Comparison of ENCODE assay signal across 9 cellular contexts in the genomic region with DNA sequence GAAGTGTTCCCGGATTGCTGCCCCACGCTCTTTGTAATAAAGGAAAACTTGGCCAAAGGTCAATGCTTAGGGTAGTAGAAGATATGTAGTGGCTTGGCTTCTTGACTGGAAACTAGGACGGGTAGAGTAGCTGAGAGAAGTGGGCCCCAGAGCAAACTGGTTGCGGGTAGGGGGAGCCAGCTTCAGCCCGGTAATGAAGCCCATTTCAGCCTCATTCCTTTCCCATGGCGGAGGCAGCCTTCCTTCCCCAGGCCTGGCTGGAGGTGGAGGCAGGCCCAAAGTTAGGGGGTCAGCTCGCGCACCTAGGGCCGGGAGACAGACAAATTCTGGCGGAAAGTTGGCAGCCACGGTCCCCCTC. TPM values are rescaled to one million over a fixed set of nuclear protein-coding genes. Genes with fewer than 3 reads are reported as not detected.
A peak's percentile ranks its signal among the peaks of the same experiment; 100 is the strongest.
DNase-seq lines count a peak whose midpoint lies in the region; ATAC-seq and TF ChIP-seq lines count a peak whose summit lies in the region.
"Had no signal": no experiment of that assay in that cellular context is flagged by ENCODE, and none has a peak within 500 bp of the region (broad histone marks: within the 10 kb centered on the region; RNA-seq: fewer than 3 reads in every experiment).

No MANE protein-coding gene starts in this region.

- H3K9me3 Mint-ChIP-seq in T-helper 2 cell treated with Interferon-gamma antibody and Interleukin-4, amounts not matched to agents 5 μg/mL and 100 μg/mL, for 36 hours, result no peaks in the 10 kb centered on the region
- no peaks in the 10 kb centered on the region for H3K9me3 Mint-ChIP-seq in neural crest cell
- H3K9me3 Mint-ChIP-seq: activated naive CD4-positive, alpha-beta T cell treated with anti-CD3 and anti-CD28 coated beads, Interleukin-2, amount 50 U/mL, for 72 hours had no signal

- no peak overlapping the region for H3K27ac ChIP-seq in SK-N-MC

- ATAC-seq in HG02981 (IDR thresholded peaks at IDR 0.05; ENCODE audit: unreplicated experiment), result no peak

- no peaks in the 10 kb centered on the region for H3K36me3 ChIP-seq in SK-N-MC (ENCODE audit: insufficient read depth, low read length)

- peaks cover 5% of the 10 kb centered on the region for H3K36me3 Mint-ChIP-seq in T-helper 2 cell treated with Interferon-gamma antibody and Interleukin-4, amounts not matched to agents 5 μg/mL and 100 μg/mL, for 36 hours (ENCODE audit: low read depth)
- no peaks in the 10 kb centered on the region for H3K36me3 Mint-ChIP-seq in neural crest cell (ENCODE audit: low read depth)

- H3K9ac ChIP-seq in SK-N-MC (ENCODE audit: insufficient read length), result peak overlapping the region; percentile 79

- no peak for TF ChIP-seq CTCF in neural crest cell (conservative IDR thresholded peaks at IDR 0.05)

- H3K9me3 ChIP-seq in SK-N-MC (ENCODE audit: low read depth, low read length), result no peaks in the 10 kb centered on the region

- peak overlapping the region; percentile 93 for H3K4me3 ChIP-seq in SK-N-MC

- peaks cover 6% of the 10 kb centered on the region for H3K4me1 Mint-ChIP-seq in T-helper 2 cell treated with Interferon-gamma antibody and Interleukin-4, amounts not matched to agents 5 μg/mL and 100 μg/mL, for 36 hours (ENCODE audit: low read depth)
- H3K4me1 Mint-ChIP-seq in neural crest cell, result peaks cover 18% of the 10 kb centered on the region

- peaks cover 31% of the 10 kb centered on the region for H3K27me3 Mint-ChIP-seq in T-helper 2 cell treated with Interferon-gamma antibody and Interleukin-4, amounts not matched to agents 5 μg/mL and 100 μg/mL, for 36 hours (ENCODE audit: low read depth)
- no peaks in the 10 kb centered on the region for H3K27me3 Mint-ChIP-seq in neural crest cell (ENCODE audit: low read depth)

- no peak overlapping the region for H3K27ac Mint-ChIP-seq in T-helper 2 cell treated with Interferon-gamma antibody and Interleukin-4, amounts not matched to agents 5 μg/mL and 100 μg/mL, for 36 hours
- H3K27ac Mint-ChIP-seq in neural crest cell (ENCODE audit: unreplicated experiment), result peak overlapping the region; percentile 77

- H3K4me3 Mint-ChIP-seq in T-helper 2 cell treated with Interferon-gamma antibody and Interleukin-4, amounts not matched to agents 5 μg/mL and 100 μg/mL, for 36 hours, result peak overlapping the region; percentile 60
- peak overlapping the region; percentile 93 for H3K4me3 Mint-ChIP-seq in neural crest cell

- DNase-seq in T-helper 2 cell treated with Interferon-gamma antibody and Interleukin-4, amounts not matched to agents 5 μg/mL and 100 μg/mL, for 36 hours (ENCODE audit: low spot score), result no peak
- DNase-seq in T-helper 2 cell (no peak), SK-N-MC (ENCODE audit: low read depth, low spot score) (no peak), fibroblast of peridontal ligament (ENCODE audit: extremely low read depth) (peak; percentile 89), neural crest cell (ENCODE audit: low read depth, low spot score) (no peak), RKO (ENCODE audit: low spot score) (no peak)
- DNase-seq in activated effector memory CD4-positive, alpha-beta T cell treated with Interleukin-2 at 50 U/mL for 16 hours, result no peak

RNA-seq across cellular contexts. Expression of gene NEXN, which starts 0.4 kb away (rescaled TPM):
- 1.2 and 2.0 TPM in 2 replicates for total RNA-seq in neural crest cell
